ENCODE assay signal across 9 cellular contexts in the genomic region with DNA sequence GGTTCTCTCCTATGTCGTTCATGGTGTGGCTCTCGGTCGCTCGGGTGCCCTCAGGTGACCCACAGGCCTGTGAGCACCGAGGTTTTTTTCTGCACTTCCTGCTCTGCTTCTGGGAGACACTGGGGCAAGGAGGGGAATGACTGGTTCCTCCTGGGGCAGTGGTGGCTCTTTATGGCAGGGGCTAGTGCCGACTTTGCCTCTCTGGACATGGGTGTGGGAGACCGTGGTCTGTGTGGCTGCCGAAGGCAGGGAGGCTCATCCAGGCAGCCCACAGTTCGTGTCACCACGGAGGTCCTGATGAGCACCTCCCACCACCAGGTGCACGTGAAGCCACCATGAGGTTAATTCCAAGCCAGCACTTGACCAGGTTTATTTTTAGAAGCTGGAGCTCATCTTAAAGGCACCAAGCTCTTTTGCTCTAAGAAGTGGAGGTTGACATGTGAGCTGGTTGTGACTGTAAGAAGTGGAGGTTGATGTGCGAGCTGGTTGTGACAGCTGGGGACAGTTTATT. TPM values are rescaled to one million over a fixed set of nuclear protein-coding genes. Genes with fewer than 3 reads are reported as not detected.
DNase-seq lines count a peak whose midpoint lies in the region; ATAC-seq and TF ChIP-seq lines count a peak whose summit lies in the region.
"Had no signal": no experiment of that assay in that cellular context is flagged by ENCODE, and none has a peak within 500 bp of the region (broad histone marks: within the 10 kb centered on the region; RNA-seq: fewer than 3 reads in every experiment).

No MANE protein-coding gene starts in this region.

- H3K36me3 Mint-ChIP-seq in CD4-positive, alpha-beta memory T cell: no peaks in the 10 kb centered on the region
- H3K36me3 Mint-ChIP-seq in T-cell: no peaks in the 10 kb centered on the region

- H3K27ac Mint-ChIP-seq in CD4-positive, alpha-beta memory T cell: peak overlapping the region; percentile 95 to 100 (median 98)
- H3K27ac Mint-ChIP-seq in T-cell: peak overlapping the region; percentile 57 to 97

- H3K4me3 Mint-ChIP-seq in CD4-positive, alpha-beta memory T cell: peak overlapping the region; percentile 57 to 87 (median 78)
- peak overlapping the region in 2 of 3 donors; percentile 49 to 83 for H3K4me3 Mint-ChIP-seq in T-cell

- CTCF ChIA-PET in CD4-positive, alpha-beta memory T cell (lab: Charles Lee; ENCODE audit: partially characterized antibody): interaction anchor here (1.3 kb wide), 1 partner anchor 19 kb away, joined by 3 read pairs; no protein-coding TSS in a partner anchor
- CTCF ChIA-PET in T-cell (lab: Charles Lee): no interaction called here

- H3K9me3 Mint-ChIP-seq in CD4-positive, alpha-beta memory T cell: peaks cover 0 to 9% (median 0%) of the 10 kb centered on the region in 8 donors
- no peaks in the 10 kb centered on the region for H3K9me3 Mint-ChIP-seq in T-cell

- intact Hi-C loops in CD4-positive, alpha-beta memory T cell (cut with micrococcal nuclease): loop anchor here (2.0 kb wide), 1 partner anchor 23 kb away; no protein-coding TSS in a partner anchor
- intact Hi-C loops in left ventricle myocardium inferior (cut with micrococcal nuclease): no loop called here

- peak; percentile 23 to 74 (median 37) for DNase-seq in CD4-positive, alpha-beta memory T cell
- DNase-seq in T-cell (peak in 13 of 34 experiments; percentile 11 to 50 (median 32)), left ventricle myocardium inferior (no peak), LoVo (ENCODE audit: low spot score) (no peak), NCI-H226 (no peak)
- DNase-seq: activated gamma-delta T cell had no signal

- no peaks in the 10 kb centered on the region for H3K9me3 ChIP-seq in CD4-positive, alpha-beta memory T cell (ENCODE audit: control insufficient read depth in 1 of 2, low read length in 2 of 2)
- no peaks in the 10 kb centered on the region for H3K9me3 ChIP-seq in left ventricle myocardium inferior (replicated peaks)

- no peak for TF ChIP-seq CTCF in left ventricle myocardium inferior (IDR thresholded peaks at IDR 0.05; ENCODE audit: borderline replicate concordance)

- peaks cover 19 to 51% (median 39%) of the 10 kb centered on the region in 4 donors for H3K4me1 Mint-ChIP-seq in CD4-positive, alpha-beta memory T cell
- peaks cover 32 to 35% (median 34%) of the 10 kb centered on the region in 3 donors for H3K4me1 Mint-ChIP-seq in T-cell

- no peaks in the 10 kb centered on the region for H3K27me3 ChIP-seq in CD4-positive, alpha-beta memory T cell (ENCODE audit: insufficient read depth, low read length)
- no peaks in the 10 kb centered on the region for H3K27me3 ChIP-seq in left ventricle myocardium inferior (ENCODE audit: low read depth)

- H3K36me3 ChIP-seq in CD4-positive, alpha-beta memory T cell (ENCODE audit: insufficient read depth, low read length): no peaks in the 10 kb centered on the region
- H3K36me3 ChIP-seq in left ventricle myocardium inferior: peaks cover under 1% of the 10 kb centered on the region

- H3K27ac ChIP-seq in CD4-positive, alpha-beta memory T cell (ENCODE audit: low read depth, low read length): peak overlapping the region; percentile 76
- H3K27ac ChIP-seq in left ventricle myocardium inferior (replicated peaks): peak overlapping the region; percentile 64

- POLR2A ChIA-PET in CD4-positive, alpha-beta memory T cell (lab: Charles Lee; ENCODE audit: partially characterized antibody): no interaction called here
- POLR2A ChIA-PET in T-cell (lab: Charles Lee): no interaction called here

- peaks cover 32% of the 10 kb centered on the region for H3K4me1 ChIP-seq in CD4-positive, alpha-beta memory T cell (ENCODE audit: insufficient read depth, low read length)
- peaks cover 25% of the 10 kb centered on the region for H3K4me1 ChIP-seq in left ventricle myocardium inferior

- ATAC-seq in GM19452 (IDR thresholded peaks at IDR 0.05; ENCODE audit: unreplicated experiment): peak; percentile 40
- peak; percentile 22 to 44 (median 32) for ATAC-seq in T-cell (replicated peaks in 1 of 4)
- ATAC-seq in GM21526 (IDR thresholded peaks at IDR 0.05; ENCODE audit: low FRiP score, unreplicated experiment): no peak
- ATAC-seq in GM18873 (IDR thresholded peaks at IDR 0.05; ENCODE audit: low FRiP score, unreplicated experiment): no peak

- peak overlapping the region in 1 of 2 donors; percentile 25 for H3K4me3 ChIP-seq in CD4-positive, alpha-beta memory T cell (ENCODE audit: low read length in 2 of 2)
- H3K4me3 ChIP-seq in left ventricle myocardium inferior: no peak overlapping the region

- no peaks in the 10 kb centered on the region for H3K27me3 Mint-ChIP-seq in CD4-positive, alpha-beta memory T cell
- H3K27me3 Mint-ChIP-seq in T-cell: no peaks in the 10 kb centered on the region

RNA-seq across cellular contexts. Expression of a gene that starts 24.7 kb away (rescaled TPM):
- total RNA-seq in CD4-positive, alpha-beta memory T cell: 1 to 10 TPM in 1 of 2 experiments, under 1 TPM in 1; 0.58 to 1.8 TPM
- polyA plus RNA-seq in CD4-positive, alpha-beta memory T cell: under 1 TPM; 0.21 to 0.24 TPM
- total RNA-seq in T-cell (1 to 10 TPM in 4 of 5 donors, under 1 TPM in 1; 0.66 to 3.9 (median 3.2) TPM), left ventricle myocardium inferior (42.8 TPM)

Comparison
In these comparisons a context has a peak if more than half of its experiments do, and no peak if none do; other contexts are left out.
1. DNase-seq: peak in CD4-positive, alpha-beta memory T cell (5 of 5); none in left ventricle myocardium inferior (single experiment), LoVo (single experiment) and NCI-H226 (single experiment).
2. ATAC-seq: peak in GM19452 (single experiment) and T-cell (4 of 4); none in GM21526 (single experiment) and GM18873 (single experiment).